Comparison of ENCODE assay signal across 11 cellular contexts in genomic region chr3:42094128-42094527, GRCh38. TPM values are rescaled to one million over a fixed set of nuclear protein-coding genes. Genes with fewer than 3 reads are reported as not detected.
DNase-seq lines count a peak whose midpoint lies in the region; ATAC-seq, FAIRE-seq and TF ChIP-seq lines count a peak whose summit lies in the region.
"Had no signal": no experiment of that assay in that cellular context is flagged by ENCODE, and none has a peak within 500 bp of the region (broad histone marks: within the 10 kb centered on the region; RNA-seq: fewer than 3 reads in every experiment).

No MANE protein-coding gene starts in this region.

- H3K4me1 Mint-ChIP-seq in IgD-negative memory B cell (peaks cover 43 to 52% (median 50%) of the 10 kb centered on the region in 3 donors), type B pancreatic cell (ENCODE audit: unreplicated experiment) (peaks cover 35% of the 10 kb centered on the region)

- in situ Hi-C loops in gastrocnemius medialis (cut with MboI; ENCODE audit: low sequenced_read_pairs in 4 of 4) = loop anchor here in 3 of 4 donors (5.0 to 10.0 kb wide), 3 partner anchors 79 to 202 kb away; no protein-coding TSS in a partner anchor

- H3K27me3 Mint-ChIP-seq in IgD-negative memory B cell (no peaks in the 10 kb centered on the region), type B pancreatic cell (no peaks in the 10 kb centered on the region)

- peaks cover 21% of the 10 kb centered on the region for H3K36me3 Mint-ChIP-seq in IgD-negative memory B cell
- H3K36me3 Mint-ChIP-seq in type B pancreatic cell = peaks cover 22% of the 10 kb centered on the region

- H3K4me3 Mint-ChIP-seq in IgD-negative memory B cell (peak overlapping the region in 2 of 4 donors; percentile 40 to 65), type B pancreatic cell (no peak overlapping the region)

- H3K4me1 ChIP-seq in gastrocnemius medialis (peaks cover 57 to 60% of the 10 kb centered on the region in 2 donors), breast epithelium (peaks cover 0 to 4% of the 10 kb centered on the region in 2 donors)
- H3K4me1 ChIP-seq: right lobe of liver had no signal

- no peak overlapping the region for H3K4me3 ChIP-seq in gastrocnemius medialis
- H3K4me3 ChIP-seq in breast epithelium = no peak overlapping the region
- H3K4me3 ChIP-seq: right lobe of liver had no signal

- TF ChIP-seq POLR2A in gastrocnemius medialis (IDR thresholded peaks at IDR 0.05) = no peak
- no peak for TF ChIP-seq POLR2A in breast epithelium (IDR thresholded peaks at IDR 0.05)

- peak; percentile 58 for ATAC-seq in GM18907 (IDR thresholded peaks at IDR 0.05; ENCODE audit: unreplicated experiment)
- ATAC-seq in GM21825 (IDR thresholded peaks at IDR 0.05; ENCODE audit: unreplicated experiment) = peak; percentile 61
- no peak for ATAC-seq in gastrocnemius medialis
- ATAC-seq: right lobe of liver had no signal

- H3K27ac Mint-ChIP-seq in IgD-negative memory B cell (peak overlapping the region; percentile 46 to 77 (median 76)), type B pancreatic cell (no peak overlapping the region)

- FAIRE-seq in RCC 7860 (lab: Jason Lieb, UNC) = no peak

- H3K27ac ChIP-seq in gastrocnemius medialis = peak overlapping the region; percentile 50 to 77 (median 64)
- H3K27ac ChIP-seq in breast epithelium = no peak overlapping the region
- H3K27ac ChIP-seq: right lobe of liver had no signal

- DNase-seq in gastrocnemius medialis (no peak), breast epithelium (ENCODE audit: low spot score in 2 of 2) (no peak), RCC 7860 (ENCODE audit: low spot score) (no peak), occipital lobe (lab: John Stamatoyannopoulos, UW) (no peak), type B pancreatic cell (ENCODE audit: extremely low spot score, unreplicated experiment) (no peak)
- DNase-seq: cortex of kidney, NCI-H2171 treated with DMSO at 0.1 percent for 48 hours, right lobe of liver had no signal

- intact Hi-C loops in gastrocnemius medialis (cut with DNase I; ENCODE audit: low total_unique reads) = loop anchor here (10.0 kb wide), 2 partner anchors 1639 to 1779 kb away; partner anchors contain the start of gene RPL14
- intact Hi-C loops in breast epithelium (cut with DNase I; ENCODE audit: low total_unique reads) = loop anchor here (10.0 kb wide), 1 partner anchor 79 kb away; no protein-coding TSS in a partner anchor

- H3K27me3 ChIP-seq in gastrocnemius medialis (no peaks in the 10 kb centered on the region), breast epithelium (no peaks in the 10 kb centered on the region)
- H3K27me3 ChIP-seq: right lobe of liver had no signal

- TF ChIP-seq CTCF in gastrocnemius medialis (IDR thresholded peaks at IDR 0.05 in 4 of 5, conservative IDR thresholded peaks at IDR 0.05 in 1 of 5) (no peak), breast epithelium (IDR thresholded peaks at IDR 0.05) (no peak), type B pancreatic cell (conservative IDR thresholded peaks at IDR 0.05) (no peak)

- no peaks in the 10 kb centered on the region for H3K9me3 ChIP-seq in gastrocnemius medialis
- H3K9me3 ChIP-seq in breast epithelium = no peaks in the 10 kb centered on the region
- H3K9me3 ChIP-seq: right lobe of liver had no signal

- peaks cover 0 to 6% (median 0%) of the 10 kb centered on the region in 3 donors for H3K9me3 Mint-ChIP-seq in IgD-negative memory B cell
- H3K9me3 Mint-ChIP-seq in type B pancreatic cell = no peaks in the 10 kb centered on the region

- H3K36me3 ChIP-seq in gastrocnemius medialis (no peaks in the 10 kb centered on the region), breast epithelium (no peaks in the 10 kb centered on the region)
- H3K36me3 ChIP-seq: right lobe of liver had no signal

RNA-seq across cellular contexts. Expression of gene TRAK1, which starts 3.0 kb away (rescaled TPM):
- polyA plus RNA-seq in IgD-negative memory B cell = 24.6 TPM
- total RNA-seq in gastrocnemius medialis = 100 to 1,000 TPM in 2 of 4 donors, 10 to 100 TPM in 2; 59.5 to 109 (median 98.6) TPM
- total RNA-seq in breast epithelium = 10 to 100 TPM; 29.0 to 53.7 (median 40.6) TPM
- 46.3 TPM for total RNA-seq in occipital lobe
- total RNA-seq in type B pancreatic cell (ENCODE audit: low replicate concordance) = 49.2 and 54.7 TPM in 2 replicates

Comparison
In these comparisons a context has a peak if more than half of its experiments do, and no peak if none do; other contexts are left out.
1. ATAC-seq: peak in GM18907 (single experiment) and GM21825 (single experiment); none in gastrocnemius medialis (0 of 2).
2. H3K27ac ChIP-seq: peak in gastrocnemius medialis (4 of 4); none in breast epithelium (0 of 2).